Comparison of ENCODE assay signal across 21 cellular contexts in genomic region chr16:58639836-58640235, GRCh38.
"Had no signal": no experiment of that assay in that cellular context is flagged by ENCODE, and none has a peak within 500 bp of the region (broad histone marks: within the 10 kb centered on the region; RNA-seq: fewer than 3 reads in every experiment).

No MANE protein-coding gene starts in this region.

- ATAC-seq: foreskin keratinocyte, gastroesophageal sphincter, heart right ventricle, left cardiac atrium, left lung, left ventricle myocardium superior, lower lobe of right lung had no signal

- H3K4me3 ChIP-seq: coronary artery, dorsolateral prefrontal cortex, esophagus muscularis mucosa, gastroesophageal sphincter, heart right ventricle, left lung, lower lobe of right lung had no signal

- H3K36me3 ChIP-seq: esophagus muscularis mucosa, gastroesophageal sphincter, heart right ventricle, left lung, lower lobe of right lung had no signal

- DNase-seq: dermis blood vessel endothelial cell; dorsolateral prefrontal cortex; effector CD4-positive, alpha-beta T cell; effector memory CD4-positive, alpha-beta T cell; foreskin keratinocyte; heart right ventricle; hippocampal formation; left cardiac atrium; left lung; left ventricle myocardium superior; lower lobe of right lung; mesenchymal stem cell; midbrain had no signal

- H3K27ac ChIP-seq: coronary artery, dorsolateral prefrontal cortex, esophagus muscularis mucosa, foreskin keratinocyte, gastroesophageal sphincter, heart right ventricle, left lung, lower lobe of right lung had no signal

- H3K27me3 ChIP-seq: dorsolateral prefrontal cortex, esophagus muscularis mucosa, foreskin keratinocyte, gastroesophageal sphincter, heart right ventricle, left lung had no signal

- FAIRE-seq: colon, endothelial cell of umbilical vein, frontal cortex, islet of Langerhans, keratinocyte had no signal

- H3K9me3 ChIP-seq: esophagus muscularis mucosa, gastroesophageal sphincter, heart right ventricle, left lung, lower lobe of right lung had no signal

- H3K4me1 ChIP-seq: esophagus muscularis mucosa, gastroesophageal sphincter, left lung, lower lobe of right lung had no signal
